Comparison of ENCODE assay signal across 6 cellular contexts in genomic region chr12:6938353-6939186, GRCh38. TPM values are rescaled to one million over a fixed set of nuclear protein-coding genes. Genes with fewer than 3 reads are reported as not detected.
DNase-seq lines count a peak whose midpoint lies in the region; ATAC-seq, FAIRE-seq and TF ChIP-seq lines count a peak whose summit lies in the region.

No MANE protein-coding gene starts in this region.

- H3K27me3 ChIP-seq in HL-60 (ENCODE audit: insufficient read depth, poor library complexity, severe bottlenecking): no peaks in the 10 kb centered on the region

- H3K9me3 Mint-ChIP-seq in osteocyte (ENCODE audit: unreplicated experiment): no peaks in the 10 kb centered on the region

- H3K27me3 Mint-ChIP-seq in osteocyte (ENCODE audit: unreplicated experiment): no peaks in the 10 kb centered on the region

- no peak for FAIRE-seq in frontal cortex (lab: Jason Lieb, UNC)

- H3K4me3 ChIP-seq in HL-60 (replicated peaks; ENCODE audit: insufficient read depth, low read length): peak overlapping the region; percentile 30

- DNase-seq in HL-60 (ENCODE audit: low read depth in 1 of 2, low spot score in 1 of 2): no peak
- DNase-seq in caudate nucleus (lab: John Stamatoyannopoulos, UW): no peak
- no peak for DNase-seq in osteocyte (ENCODE audit: extremely low spot score, unreplicated experiment)
- no peak for DNase-seq in HK-2 (ENCODE audit: unreplicated experiment)
- no peak for DNase-seq in frontal cortex (ENCODE audit: low spot score in 2 of 2)

- H3K4me1 Mint-ChIP-seq in osteocyte (ENCODE audit: unreplicated experiment): peaks cover 48% of the 10 kb centered on the region

- H3K27ac Mint-ChIP-seq in osteocyte (ENCODE audit: unreplicated experiment): peak overlapping the region; percentile 82

- H3K4me3 Mint-ChIP-seq in osteocyte (ENCODE audit: unreplicated experiment): peak overlapping the region; percentile 78

- TF ChIP-seq CTCF in HL-60 (IDR thresholded peaks at IDR 0.05; ENCODE audit: insufficient read depth, low read length) (no peak), osteocyte (IDR thresholded peaks at IDR 0.05) (no peak)

- H3K36me3 Mint-ChIP-seq in osteocyte (ENCODE audit: unreplicated experiment): peaks cover 30% of the 10 kb centered on the region

- no peak for ATAC-seq in HG02678 (IDR thresholded peaks at IDR 0.05; ENCODE audit: unreplicated experiment)

- peak overlapping the region; percentile 95 for H3K27ac ChIP-seq in HL-60 (replicated peaks)
- peak overlapping the region; percentile 96 for H3K27ac ChIP-seq in caudate nucleus (ENCODE audit: low read depth, low read length)

RNA-seq across cellular contexts. Expression of gene RNU7-1, which starts 5.0 kb away (rescaled TPM):
- total RNA-seq in osteocyte (not detected in 2 replicates), frontal cortex (not detected)

RNA-seq across cellular contexts. Expression of gene C12orf57, which starts 5.3 kb away (rescaled TPM):
- 287 and 309 TPM in 2 replicates for total RNA-seq in osteocyte
- total RNA-seq in frontal cortex: 322 TPM

RNA-seq across cellular contexts. Expression of gene ATN1, which starts 10.8 kb away (rescaled TPM):
- total RNA-seq in osteocyte (117 and 123 TPM in 2 replicates), frontal cortex (11.8 TPM)

RNA-seq across cellular contexts. Expression of gene PTPN6, which starts 12.6 kb away (rescaled TPM):
- total RNA-seq in osteocyte (0.29 and 0.94 TPM in 2 replicates), frontal cortex (1.6 TPM)

RNA-seq across cellular contexts. Expression of gene ENO2, which starts 24.2 kb away (rescaled TPM):
- total RNA-seq in osteocyte (21.5 and 24.1 TPM in 2 replicates), frontal cortex (169 TPM)
